In the genomic region with DNA sequence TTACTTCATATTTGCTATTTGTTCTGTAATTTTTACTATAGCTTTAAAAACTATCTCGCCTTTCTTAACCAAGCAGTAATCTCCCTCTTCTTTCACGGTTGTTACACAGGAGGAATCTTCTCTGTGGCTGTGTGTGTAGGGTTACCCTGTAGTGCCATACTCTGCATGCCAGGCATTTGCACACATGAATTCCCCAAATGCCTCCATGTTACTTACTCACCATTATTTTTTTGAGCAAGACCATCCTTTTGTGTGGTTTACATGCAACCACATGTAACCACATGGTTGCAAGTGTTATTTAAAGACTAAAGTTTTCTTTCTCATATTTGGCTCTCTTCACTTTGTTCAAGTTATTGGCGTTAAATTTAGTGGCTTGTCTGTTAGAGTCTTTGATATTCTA, we compare ENCODE assay signal across 11 cellular contexts. TPM values are rescaled to one million over a fixed set of nuclear protein-coding genes. Genes with fewer than 3 reads are reported as not detected.
DNase-seq lines count a peak whose midpoint lies in the region; ATAC-seq and TF ChIP-seq lines count a peak whose summit lies in the region.
"Had no signal": no experiment of that assay in that cellular context is flagged by ENCODE, and none has a peak within 500 bp of the region (broad histone marks: within the 10 kb centered on the region; RNA-seq: fewer than 3 reads in every experiment).

No MANE protein-coding gene starts in this region.

- TF ChIP-seq CTCF in HFFc6 (IDR thresholded peaks at IDR 0.05), result no peak

- no peaks in the 10 kb centered on the region for H3K9me3 Mint-ChIP-seq in HFFc6
- H3K9me3 Mint-ChIP-seq: naive thymus-derived CD8-positive, alpha-beta T cell had no signal

- H3K9me3 ChIP-seq in right cardiac atrium (ENCODE audit: control insufficient read depth, low read length), result no peaks in the 10 kb centered on the region

- H3K27ac ChIP-seq in right cardiac atrium (ENCODE audit: low read length), result no peak overlapping the region

- no peaks in the 10 kb centered on the region for H3K27me3 ChIP-seq in right cardiac atrium (ENCODE audit: control insufficient read depth, insufficient read depth)

- DNase-seq in fibroblast of peridontal ligament (ENCODE audit: extremely low read depth), result peak; percentile 71
- DNase-seq in COLO829 (ENCODE audit: low spot score), result no peak
- DNase-seq in HFFc6, result no peak
- no peak for DNase-seq in right cardiac atrium
- DNase-seq: NCI-H1417 treated with DMSO at 0.1 percent for 48 hours had no signal

- H3K4me3 ChIP-seq in right cardiac atrium (ENCODE audit: low read length), result no peak overlapping the region

- no peaks in the 10 kb centered on the region for H3K27me3 Mint-ChIP-seq in HFFc6 (ENCODE audit: insufficient read depth)
- H3K27me3 Mint-ChIP-seq: naive thymus-derived CD8-positive, alpha-beta T cell had no signal

- 78% methylated on average over 3 of the region's 3 CpGs for WGBS in right cardiac atrium

- peak; percentile 95 for ATAC-seq in GM18499 (IDR thresholded peaks at IDR 0.05; ENCODE audit: insufficient read depth, unreplicated experiment)
- peak; percentile 75 for ATAC-seq in GM21526 (IDR thresholded peaks at IDR 0.05; ENCODE audit: low FRiP score, unreplicated experiment)
- peak; percentile 96 for ATAC-seq in HG03469 (IDR thresholded peaks at IDR 0.05; ENCODE audit: unreplicated experiment)
- no peak for ATAC-seq in HG02840 (IDR thresholded peaks at IDR 0.05; ENCODE audit: low FRiP score, unreplicated experiment)
- no peak for ATAC-seq in right cardiac atrium
- ATAC-seq: naive thymus-derived CD8-positive, alpha-beta T cell had no signal

- no peak overlapping the region for H3K4me3 Mint-ChIP-seq in HFFc6
- H3K4me3 Mint-ChIP-seq: naive thymus-derived CD8-positive, alpha-beta T cell had no signal

- peaks cover 13% of the 10 kb centered on the region for H3K4me1 Mint-ChIP-seq in HFFc6 (ENCODE audit: low read depth)

- H3K27ac Mint-ChIP-seq in HFFc6, result no peak overlapping the region; the same call in 1 of the 2 replicates

- intact Hi-C loops in right cardiac atrium (cut with DNase I), result no loop called here

- H3K4me1 ChIP-seq in right cardiac atrium (ENCODE audit: control insufficient read depth, insufficient read depth, low read length), result no peaks in the 10 kb centered on the region

- peaks cover 45% of the 10 kb centered on the region for H3K36me3 Mint-ChIP-seq in HFFc6 (ENCODE audit: low read depth)

RNA-seq across cellular contexts. Expression of a gene that starts 45.5 kb away (rescaled TPM):
- total RNA-seq in HFFc6 (2021; fragmentation: NEBNext Ultra II Directional; extraction: Animal tissue kit (Norgen Biotek cat#: 25700)), result 10 to 100 TPM; 15.6 to 24.8 (median 20.7) TPM
- 1 to 10 TPM; 7.4 to 9.7 (median 7.8) TPM for total RNA-seq in right cardiac atrium
- polyA plus RNA-seq in right cardiac atrium, result 4.1 TPM

RNA-seq across cellular contexts. Expression of a gene that starts 46.7 kb away (rescaled TPM):
- total RNA-seq in HFFc6 (2021; fragmentation: NEBNext Ultra II Directional; extraction: Animal tissue kit (Norgen Biotek cat#: 25700)), result not detected
- 10 to 100 TPM; 11.0 to 31.2 (median 27.5) TPM for total RNA-seq in right cardiac atrium
- polyA plus RNA-seq in right cardiac atrium, result 14.5 TPM
- total RNA-seq: endothelial cell of umbilical vein; naive thymus-derived CD8-positive, alpha-beta T cell had no signal
- polyA plus RNA-seq: endothelial cell of umbilical vein had no signal

Comparison
In these comparisons a context has a peak if more than half of its experiments do, and no peak if none do; other contexts are left out.
1. ATAC-seq: peak in GM18499 (single experiment), GM21526 (single experiment) and HG03469 (single experiment); none in HG02840 (single experiment) and right cardiac atrium (0 of 2).
2. RNA of a gene that starts 46.7 kb away (total RNA-seq): 11.0 to 31.2 TPM in right cardiac atrium; not detected in HFFc6; every median in the first group is over 10 times any median in the second.